In genomic region chr1:1013922-1014617, GRCh38 we compare ENCODE assay signal across 1 cellular context.
TF ChIP-seq lines count a peak whose summit lies in the region.

No MANE protein-coding gene starts in this region.

TF ChIP-seq in liver, 16 proteins besides CTCF, POLR2A, EP300 and RAD21 (continued from another document):
- TF ChIP-seq REST (IDR thresholded peaks at IDR 0.05) = no peak
- no peak for TF ChIP-seq HNF4A (conservative IDR thresholded peaks at IDR 0.05)
- TF ChIP-seq HNF4G (IDR thresholded peaks at IDR 0.05) = no peak
- TF ChIP-seq MAX (IDR thresholded peaks at IDR 0.05) = no peak
